In the genomic region with DNA sequence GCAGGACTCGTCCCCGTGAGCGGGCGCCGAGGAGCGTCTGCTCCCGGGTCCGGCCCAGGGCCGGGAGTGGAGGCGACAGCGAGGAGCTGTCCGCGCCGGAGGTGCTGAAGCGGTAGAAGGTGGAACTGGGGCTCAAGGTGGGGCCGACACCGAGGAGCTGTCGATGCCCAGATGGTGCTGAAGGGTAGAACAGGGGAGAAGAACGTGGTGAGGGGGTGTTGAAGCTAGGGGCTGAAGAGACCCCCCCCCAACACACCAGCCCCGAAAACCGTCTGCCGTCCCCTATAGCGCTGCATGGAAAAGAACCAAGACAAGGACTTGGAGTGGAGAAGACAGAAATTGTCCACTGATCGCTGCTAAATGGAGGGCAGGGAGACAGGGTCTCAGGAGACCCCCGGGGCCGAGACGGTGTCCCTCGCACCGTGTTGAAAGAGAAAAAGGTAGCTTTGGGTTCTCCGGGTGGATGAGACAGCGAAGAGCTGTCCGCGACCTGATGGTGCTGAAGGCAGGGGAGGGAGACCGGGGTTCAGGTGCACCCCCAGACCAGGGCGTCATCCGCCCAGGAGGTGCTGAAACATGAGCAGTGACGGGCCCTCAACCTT, we compare ENCODE assay signal across 1 cellular context.
TF ChIP-seq lines count a peak whose summit lies in the region.

No MANE protein-coding gene starts in this region.

TF ChIP-seq in WTC11, 78 proteins besides CTCF, POLR2A, EP300 and RAD21 (continued from another document and continues in another):
- TF ChIP-seq, protein P1, sequence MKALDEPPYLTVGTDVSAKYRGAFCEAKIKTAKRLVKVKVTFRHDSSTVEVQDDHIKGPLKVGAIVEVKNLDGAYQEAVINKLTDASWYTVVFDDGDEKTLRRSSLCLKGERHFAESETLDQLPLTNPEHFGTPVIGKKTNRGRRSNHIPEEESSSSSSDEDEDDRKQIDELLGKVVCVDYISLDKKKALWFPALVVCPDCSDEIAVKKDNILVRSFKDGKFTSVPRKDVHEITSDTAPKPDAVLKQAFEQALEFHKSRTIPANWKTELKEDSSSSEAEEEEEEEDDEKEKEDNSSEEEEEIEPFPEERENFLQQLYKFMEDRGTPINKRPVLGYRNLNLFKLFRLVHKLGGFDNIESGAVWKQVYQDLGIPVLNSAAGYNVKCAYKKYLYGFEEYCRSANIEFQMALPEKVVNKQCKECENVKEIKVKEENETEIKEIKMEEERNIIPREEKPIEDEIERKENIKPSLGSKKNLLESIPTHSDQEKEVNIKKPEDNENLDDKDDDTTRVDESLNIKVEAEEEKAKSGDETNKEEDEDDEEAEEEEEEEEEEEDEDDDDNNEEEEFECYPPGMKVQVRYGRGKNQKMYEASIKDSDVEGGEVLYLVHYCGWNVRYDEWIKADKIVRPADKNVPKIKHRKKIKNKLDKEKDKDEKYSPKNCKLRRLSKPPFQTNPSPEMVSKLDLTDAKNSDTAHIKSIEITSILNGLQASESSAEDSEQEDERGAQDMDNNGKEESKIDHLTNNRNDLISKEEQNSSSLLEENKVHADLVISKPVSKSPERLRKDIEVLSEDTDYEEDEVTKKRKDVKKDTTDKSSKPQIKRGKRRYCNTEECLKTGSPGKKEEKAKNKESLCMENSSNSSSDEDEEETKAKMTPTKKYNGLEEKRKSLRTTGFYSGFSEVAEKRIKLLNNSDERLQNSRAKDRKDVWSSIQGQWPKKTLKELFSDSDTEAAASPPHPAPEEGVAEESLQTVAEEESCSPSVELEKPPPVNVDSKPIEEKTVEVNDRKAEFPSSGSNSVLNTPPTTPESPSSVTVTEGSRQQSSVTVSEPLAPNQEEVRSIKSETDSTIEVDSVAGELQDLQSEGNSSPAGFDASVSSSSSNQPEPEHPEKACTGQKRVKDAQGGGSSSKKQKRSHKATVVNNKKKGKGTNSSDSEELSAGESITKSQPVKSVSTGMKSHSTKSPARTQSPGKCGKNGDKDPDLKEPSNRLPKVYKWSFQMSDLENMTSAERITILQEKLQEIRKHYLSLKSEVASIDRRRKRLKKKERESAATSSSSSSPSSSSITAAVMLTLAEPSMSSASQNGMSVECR (CRISPR knock-in tag; IDR thresholded peaks at IDR 0.05; ENCODE audit: borderline replicate concordance), result peak; percentile 100
- TF ChIP-seq, protein P2, sequence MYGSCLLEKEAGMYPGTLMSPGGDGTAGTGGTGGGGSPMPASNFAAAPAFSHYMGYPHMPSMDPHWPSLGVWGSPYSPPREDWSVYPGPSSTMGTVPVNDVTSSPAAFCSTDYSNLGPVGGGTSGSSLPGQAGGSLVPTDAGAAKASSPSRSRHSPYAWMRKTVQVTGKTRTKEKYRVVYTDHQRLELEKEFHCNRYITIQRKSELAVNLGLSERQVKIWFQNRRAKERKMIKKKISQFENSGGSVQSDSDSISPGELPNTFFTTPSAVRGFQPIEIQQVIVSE (CRISPR knock-in tag; IDR thresholded peaks at IDR 0.05; ENCODE audit: borderline replicate concordance), result no peak
- TF ChIP-seq ZNF263 (CRISPR knock-in tag; IDR thresholded peaks at IDR 0.05; ENCODE audit: low read depth), result peak; percentile 33; the same call in 1 of the 2 replicates
- TF ChIP-seq CBFB (CRISPR knock-in tag; IDR thresholded peaks at IDR 0.05; ENCODE audit: low read depth), result peak; percentile 94; the same call in 1 of the 2 replicates
- TF ChIP-seq, protein P3, sequence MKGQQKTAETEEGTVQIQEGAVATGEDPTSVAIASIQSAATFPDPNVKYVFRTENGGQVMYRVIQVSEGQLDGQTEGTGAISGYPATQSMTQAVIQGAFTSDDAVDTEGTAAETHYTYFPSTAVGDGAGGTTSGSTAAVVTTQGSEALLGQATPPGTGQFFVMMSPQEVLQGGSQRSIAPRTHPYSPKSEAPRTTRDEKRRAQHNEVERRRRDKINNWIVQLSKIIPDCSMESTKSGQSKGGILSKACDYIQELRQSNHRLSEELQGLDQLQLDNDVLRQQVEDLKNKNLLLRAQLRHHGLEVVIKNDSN (CRISPR knock-in tag; IDR thresholded peaks at IDR 0.05), result peak; percentile 86
- TF ChIP-seq, protein P4, sequence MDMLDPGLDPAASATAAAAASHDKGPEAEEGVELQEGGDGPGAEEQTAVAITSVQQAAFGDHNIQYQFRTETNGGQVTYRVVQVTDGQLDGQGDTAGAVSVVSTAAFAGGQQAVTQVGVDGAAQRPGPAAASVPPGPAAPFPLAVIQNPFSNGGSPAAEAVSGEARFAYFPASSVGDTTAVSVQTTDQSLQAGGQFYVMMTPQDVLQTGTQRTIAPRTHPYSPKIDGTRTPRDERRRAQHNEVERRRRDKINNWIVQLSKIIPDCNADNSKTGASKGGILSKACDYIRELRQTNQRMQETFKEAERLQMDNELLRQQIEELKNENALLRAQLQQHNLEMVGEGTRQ (CRISPR knock-in tag; IDR thresholded peaks at IDR 0.05), result no peak; the same call in 1 of the 2 replicates
- no peak for TF ChIP-seq EMX1 (CRISPR knock-in tag; IDR thresholded peaks at IDR 0.05)
- TF ChIP-seq NR3C1 (CRISPR knock-in tag; conservative IDR thresholded peaks at IDR 0.05; ENCODE audit: low read depth), result peak; percentile 87; the same call in 1 of the 2 replicates
- TF ChIP-seq, protein P5, sequence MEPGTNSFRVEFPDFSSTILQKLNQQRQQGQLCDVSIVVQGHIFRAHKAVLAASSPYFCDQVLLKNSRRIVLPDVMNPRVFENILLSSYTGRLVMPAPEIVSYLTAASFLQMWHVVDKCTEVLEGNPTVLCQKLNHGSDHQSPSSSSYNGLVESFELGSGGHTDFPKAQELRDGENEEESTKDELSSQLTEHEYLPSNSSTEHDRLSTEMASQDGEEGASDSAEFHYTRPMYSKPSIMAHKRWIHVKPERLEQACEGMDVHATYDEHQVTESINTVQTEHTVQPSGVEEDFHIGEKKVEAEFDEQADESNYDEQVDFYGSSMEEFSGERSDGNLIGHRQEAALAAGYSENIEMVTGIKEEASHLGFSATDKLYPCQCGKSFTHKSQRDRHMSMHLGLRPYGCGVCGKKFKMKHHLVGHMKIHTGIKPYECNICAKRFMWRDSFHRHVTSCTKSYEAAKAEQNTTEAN (CRISPR knock-in tag; IDR thresholded peaks at IDR 0.05), result peak; percentile 95
- TF ChIP-seq, protein P6, sequence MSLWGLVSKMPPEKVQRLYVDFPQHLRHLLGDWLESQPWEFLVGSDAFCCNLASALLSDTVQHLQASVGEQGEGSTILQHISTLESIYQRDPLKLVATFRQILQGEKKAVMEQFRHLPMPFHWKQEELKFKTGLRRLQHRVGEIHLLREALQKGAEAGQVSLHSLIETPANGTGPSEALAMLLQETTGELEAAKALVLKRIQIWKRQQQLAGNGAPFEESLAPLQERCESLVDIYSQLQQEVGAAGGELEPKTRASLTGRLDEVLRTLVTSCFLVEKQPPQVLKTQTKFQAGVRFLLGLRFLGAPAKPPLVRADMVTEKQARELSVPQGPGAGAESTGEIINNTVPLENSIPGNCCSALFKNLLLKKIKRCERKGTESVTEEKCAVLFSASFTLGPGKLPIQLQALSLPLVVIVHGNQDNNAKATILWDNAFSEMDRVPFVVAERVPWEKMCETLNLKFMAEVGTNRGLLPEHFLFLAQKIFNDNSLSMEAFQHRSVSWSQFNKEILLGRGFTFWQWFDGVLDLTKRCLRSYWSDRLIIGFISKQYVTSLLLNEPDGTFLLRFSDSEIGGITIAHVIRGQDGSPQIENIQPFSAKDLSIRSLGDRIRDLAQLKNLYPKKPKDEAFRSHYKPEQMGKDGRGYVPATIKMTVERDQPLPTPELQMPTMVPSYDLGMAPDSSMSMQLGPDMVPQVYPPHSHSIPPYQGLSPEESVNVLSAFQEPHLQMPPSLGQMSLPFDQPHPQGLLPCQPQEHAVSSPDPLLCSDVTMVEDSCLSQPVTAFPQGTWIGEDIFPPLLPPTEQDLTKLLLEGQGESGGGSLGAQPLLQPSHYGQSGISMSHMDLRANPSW (CRISPR knock-in tag; conservative IDR thresholded peaks at IDR 0.05; ENCODE audit: low read depth), result no peak
- peak; percentile 82; the same call in 1 of the 2 replicates for TF ChIP-seq ESRRA (CRISPR knock-in tag; IDR thresholded peaks at IDR 0.05; ENCODE audit: borderline replicate concordance)
- peak; percentile 97 for TF ChIP-seq ETV6 (CRISPR knock-in tag; IDR thresholded peaks at IDR 0.05)
- TF ChIP-seq NFATC4 (CRISPR knock-in tag; IDR thresholded peaks at IDR 0.05), result no peak
- TF ChIP-seq, protein P7, sequence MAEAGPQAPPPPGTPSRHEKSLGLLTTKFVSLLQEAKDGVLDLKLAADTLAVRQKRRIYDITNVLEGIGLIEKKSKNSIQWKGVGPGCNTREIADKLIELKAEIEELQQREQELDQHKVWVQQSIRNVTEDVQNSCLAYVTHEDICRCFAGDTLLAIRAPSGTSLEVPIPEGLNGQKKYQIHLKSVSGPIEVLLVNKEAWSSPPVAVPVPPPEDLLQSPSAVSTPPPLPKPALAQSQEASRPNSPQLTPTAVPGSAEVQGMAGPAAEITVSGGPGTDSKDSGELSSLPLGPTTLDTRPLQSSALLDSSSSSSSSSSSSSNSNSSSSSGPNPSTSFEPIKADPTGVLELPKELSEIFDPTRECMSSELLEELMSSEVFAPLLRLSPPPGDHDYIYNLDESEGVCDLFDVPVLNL (CRISPR knock-in tag; IDR thresholded peaks at IDR 0.05; ENCODE audit: borderline replicate concordance, low read depth), result peak; percentile 52; the same call in 1 of the 2 replicates
- TF ChIP-seq FOXJ3 (CRISPR knock-in tag; IDR thresholded peaks at IDR 0.05; ENCODE audit: borderline replicate concordance), result 0 out of 2 replicates have a peak, but pooled peaks have one; percentile 84
- TF ChIP-seq, protein P8, sequence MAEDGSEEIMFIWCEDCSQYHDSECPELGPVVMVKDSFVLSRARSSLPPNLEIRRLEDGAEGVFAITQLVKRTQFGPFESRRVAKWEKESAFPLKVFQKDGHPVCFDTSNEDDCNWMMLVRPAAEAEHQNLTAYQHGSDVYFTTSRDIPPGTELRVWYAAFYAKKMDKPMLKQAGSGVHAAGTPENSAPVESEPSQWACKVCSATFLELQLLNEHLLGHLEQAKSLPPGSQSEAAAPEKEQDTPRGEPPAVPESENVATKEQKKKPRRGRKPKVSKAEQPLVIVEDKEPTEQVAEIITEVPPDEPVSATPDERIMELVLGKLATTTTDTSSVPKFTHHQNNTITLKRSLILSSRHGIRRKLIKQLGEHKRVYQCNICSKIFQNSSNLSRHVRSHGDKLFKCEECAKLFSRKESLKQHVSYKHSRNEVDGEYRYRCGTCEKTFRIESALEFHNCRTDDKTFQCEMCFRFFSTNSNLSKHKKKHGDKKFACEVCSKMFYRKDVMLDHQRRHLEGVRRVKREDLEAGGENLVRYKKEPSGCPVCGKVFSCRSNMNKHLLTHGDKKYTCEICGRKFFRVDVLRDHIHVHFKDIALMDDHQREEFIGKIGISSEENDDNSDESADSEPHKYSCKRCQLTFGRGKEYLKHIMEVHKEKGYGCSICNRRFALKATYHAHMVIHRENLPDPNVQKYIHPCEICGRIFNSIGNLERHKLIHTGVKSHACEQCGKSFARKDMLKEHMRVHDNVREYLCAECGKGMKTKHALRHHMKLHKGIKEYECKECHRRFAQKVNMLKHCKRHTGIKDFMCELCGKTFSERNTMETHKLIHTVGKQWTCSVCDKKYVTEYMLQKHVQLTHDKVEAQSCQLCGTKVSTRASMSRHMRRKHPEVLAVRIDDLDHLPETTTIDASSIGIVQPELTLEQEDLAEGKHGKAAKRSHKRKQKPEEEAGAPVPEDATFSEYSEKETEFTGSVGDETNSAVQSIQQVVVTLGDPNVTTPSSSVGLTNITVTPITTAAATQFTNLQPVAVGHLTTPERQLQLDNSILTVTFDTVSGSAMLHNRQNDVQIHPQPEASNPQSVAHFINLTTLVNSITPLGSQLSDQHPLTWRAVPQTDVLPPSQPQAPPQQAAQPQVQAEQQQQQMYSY (CRISPR knock-in tag; IDR thresholded peaks at IDR 0.05), result peak; percentile 38; the same call in 1 of the 2 replicates
- TF ChIP-seq, protein P9, sequence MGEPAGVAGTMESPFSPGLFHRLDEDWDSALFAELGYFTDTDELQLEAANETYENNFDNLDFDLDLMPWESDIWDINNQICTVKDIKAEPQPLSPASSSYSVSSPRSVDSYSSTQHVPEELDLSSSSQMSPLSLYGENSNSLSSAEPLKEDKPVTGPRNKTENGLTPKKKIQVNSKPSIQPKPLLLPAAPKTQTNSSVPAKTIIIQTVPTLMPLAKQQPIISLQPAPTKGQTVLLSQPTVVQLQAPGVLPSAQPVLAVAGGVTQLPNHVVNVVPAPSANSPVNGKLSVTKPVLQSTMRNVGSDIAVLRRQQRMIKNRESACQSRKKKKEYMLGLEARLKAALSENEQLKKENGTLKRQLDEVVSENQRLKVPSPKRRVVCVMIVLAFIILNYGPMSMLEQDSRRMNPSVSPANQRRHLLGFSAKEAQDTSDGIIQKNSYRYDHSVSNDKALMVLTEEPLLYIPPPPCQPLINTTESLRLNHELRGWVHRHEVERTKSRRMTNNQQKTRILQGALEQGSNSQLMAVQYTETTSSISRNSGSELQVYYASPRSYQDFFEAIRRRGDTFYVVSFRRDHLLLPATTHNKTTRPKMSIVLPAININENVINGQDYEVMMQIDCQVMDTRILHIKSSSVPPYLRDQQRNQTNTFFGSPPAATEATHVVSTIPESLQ (CRISPR knock-in tag; IDR thresholded peaks at IDR 0.05), result peak; percentile 88
- TF ChIP-seq TEAD1 (CRISPR knock-in tag; IDR thresholded peaks at IDR 0.05), result peak; percentile 94
- no peak for TF ChIP-seq JAZF1 (CRISPR knock-in tag; IDR thresholded peaks at IDR 0.05)
- TF ChIP-seq ZNF416 (CRISPR knock-in tag; IDR thresholded peaks at IDR 0.05), result 0 out of 2 replicates have a peak, but pooled peaks have one; percentile 24
- TF ChIP-seq, protein P10, sequence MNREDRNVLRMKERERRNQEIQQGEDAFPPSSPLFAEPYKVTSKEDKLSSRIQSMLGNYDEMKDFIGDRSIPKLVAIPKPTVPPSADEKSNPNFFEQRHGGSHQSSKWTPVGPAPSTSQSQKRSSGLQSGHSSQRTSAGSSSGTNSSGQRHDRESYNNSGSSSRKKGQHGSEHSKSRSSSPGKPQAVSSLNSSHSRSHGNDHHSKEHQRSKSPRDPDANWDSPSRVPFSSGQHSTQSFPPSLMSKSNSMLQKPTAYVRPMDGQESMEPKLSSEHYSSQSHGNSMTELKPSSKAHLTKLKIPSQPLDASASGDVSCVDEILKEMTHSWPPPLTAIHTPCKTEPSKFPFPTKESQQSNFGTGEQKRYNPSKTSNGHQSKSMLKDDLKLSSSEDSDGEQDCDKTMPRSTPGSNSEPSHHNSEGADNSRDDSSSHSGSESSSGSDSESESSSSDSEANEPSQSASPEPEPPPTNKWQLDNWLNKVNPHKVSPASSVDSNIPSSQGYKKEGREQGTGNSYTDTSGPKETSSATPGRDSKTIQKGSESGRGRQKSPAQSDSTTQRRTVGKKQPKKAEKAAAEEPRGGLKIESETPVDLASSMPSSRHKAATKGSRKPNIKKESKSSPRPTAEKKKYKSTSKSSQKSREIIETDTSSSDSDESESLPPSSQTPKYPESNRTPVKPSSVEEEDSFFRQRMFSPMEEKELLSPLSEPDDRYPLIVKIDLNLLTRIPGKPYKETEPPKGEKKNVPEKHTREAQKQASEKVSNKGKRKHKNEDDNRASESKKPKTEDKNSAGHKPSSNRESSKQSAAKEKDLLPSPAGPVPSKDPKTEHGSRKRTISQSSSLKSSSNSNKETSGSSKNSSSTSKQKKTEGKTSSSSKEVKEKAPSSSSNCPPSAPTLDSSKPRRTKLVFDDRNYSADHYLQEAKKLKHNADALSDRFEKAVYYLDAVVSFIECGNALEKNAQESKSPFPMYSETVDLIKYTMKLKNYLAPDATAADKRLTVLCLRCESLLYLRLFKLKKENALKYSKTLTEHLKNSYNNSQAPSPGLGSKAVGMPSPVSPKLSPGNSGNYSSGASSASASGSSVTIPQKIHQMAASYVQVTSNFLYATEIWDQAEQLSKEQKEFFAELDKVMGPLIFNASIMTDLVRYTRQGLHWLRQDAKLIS (CRISPR knock-in tag; IDR thresholded peaks at IDR 0.05; ENCODE audit: borderline replicate concordance), result no peak
- TF ChIP-seq FOXK1 (CRISPR knock-in tag; IDR thresholded peaks at IDR 0.05), result peak; percentile 87
- TF ChIP-seq, protein P11, sequence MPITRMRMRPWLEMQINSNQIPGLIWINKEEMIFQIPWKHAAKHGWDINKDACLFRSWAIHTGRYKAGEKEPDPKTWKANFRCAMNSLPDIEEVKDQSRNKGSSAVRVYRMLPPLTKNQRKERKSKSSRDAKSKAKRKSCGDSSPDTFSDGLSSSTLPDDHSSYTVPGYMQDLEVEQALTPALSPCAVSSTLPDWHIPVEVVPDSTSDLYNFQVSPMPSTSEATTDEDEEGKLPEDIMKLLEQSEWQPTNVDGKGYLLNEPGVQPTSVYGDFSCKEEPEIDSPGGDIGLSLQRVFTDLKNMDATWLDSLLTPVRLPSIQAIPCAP (CRISPR knock-in tag; IDR thresholded peaks at IDR 0.05), result peak; percentile 91
- TF ChIP-seq TP53 (CRISPR knock-in tag; IDR thresholded peaks at IDR 0.05), result peak; percentile 96
- peak; percentile 91 for TF ChIP-seq TCF7 (CRISPR knock-in tag; IDR thresholded peaks at IDR 0.05; ENCODE audit: low read depth)
